Comparison of ENCODE assay signal across 15 cellular contexts in genomic region chr2:233462202-233462785, GRCh38.
DNase-seq lines count a peak whose midpoint lies in the region; ATAC-seq and TF ChIP-seq lines count a peak whose summit lies in the region.
"Had no signal": no experiment of that assay in that cellular context is flagged by ENCODE, and none has a peak within 500 bp of the region (broad histone marks: within the 10 kb centered on the region; RNA-seq: fewer than 3 reads in every experiment).

No MANE protein-coding gene starts in this region.

- H3K9me3 ChIP-seq in right cardiac atrium (ENCODE audit: control insufficient read depth, low read length) (no peaks in the 10 kb centered on the region), heart right ventricle (no peaks in the 10 kb centered on the region), sigmoid colon (no peaks in the 10 kb centered on the region)
- H3K9me3 ChIP-seq: Caco-2 had no signal

- no peaks in the 10 kb centered on the region for H3K4me1 ChIP-seq in right cardiac atrium (ENCODE audit: control insufficient read depth, insufficient read depth, low read length)
- H3K4me1 ChIP-seq in heart right ventricle: no peaks in the 10 kb centered on the region
- no peaks in the 10 kb centered on the region for H3K4me1 ChIP-seq in sigmoid colon
- H3K4me1 ChIP-seq: Caco-2 had no signal

- no peak overlapping the region for H3K4me3 Mint-ChIP-seq in nephron progenitor cell
- H3K4me3 Mint-ChIP-seq: CD4-positive, CD25-positive, alpha-beta regulatory T cell had no signal

- no peak for TF ChIP-seq EP300 in sigmoid colon (IDR thresholded peaks at IDR 0.05)

- H3K4me3 ChIP-seq in right cardiac atrium (ENCODE audit: low read length) (no peak overlapping the region), heart right ventricle (no peak overlapping the region), sigmoid colon (no peak overlapping the region)

- ATAC-seq in right cardiac atrium (no peak), heart right ventricle (no peak), HG02885 (IDR thresholded peaks at IDR 0.05; ENCODE audit: poor library complexity, unreplicated experiment) (no peak)

- H3K27me3 ChIP-seq in right cardiac atrium (ENCODE audit: control insufficient read depth, insufficient read depth): no peaks in the 10 kb centered on the region
- no peaks in the 10 kb centered on the region for H3K27me3 ChIP-seq in heart right ventricle
- H3K27me3 ChIP-seq in sigmoid colon: no peaks in the 10 kb centered on the region

- intact Hi-C loops in right cardiac atrium (cut with DNase I) (no loop called here), heart right ventricle (cut with DNase I) (no loop called here), sigmoid colon (cut with DNase I) (no loop called here)

- peaks cover 3% of the 10 kb centered on the region for H3K27me3 Mint-ChIP-seq in nephron progenitor cell (ENCODE audit: low read depth, poor library complexity)
- H3K27me3 Mint-ChIP-seq: CD4-positive, CD25-positive, alpha-beta regulatory T cell had no signal

- H3K27ac ChIP-seq in right cardiac atrium (ENCODE audit: low read length) (no peak overlapping the region), heart right ventricle (no peak overlapping the region), sigmoid colon (no peak overlapping the region)

- peaks cover 5 to 99% (median 86%) of the 10 kb centered on the region in 9 donors for H3K36me3 ChIP-seq in heart right ventricle
- peaks cover 24 to 100% (median 57%) of the 10 kb centered on the region in 4 donors for H3K36me3 ChIP-seq in sigmoid colon

- H3K36me3 Mint-ChIP-seq in nephron progenitor cell (ENCODE audit: low read depth): peaks cover 60% of the 10 kb centered on the region

- TF ChIP-seq CTCF in heart right ventricle (IDR thresholded peaks at IDR 0.05) (no peak), nephron progenitor cell (IDR thresholded peaks at IDR 0.05) (no peak), sigmoid colon (IDR thresholded peaks at IDR 0.05) (no peak)

- H3K4me1 Mint-ChIP-seq in nephron progenitor cell: no peaks in the 10 kb centered on the region

- DNase-seq in right cardiac atrium: peak in 2 of 3 donors; percentile 38 to 57
- DNase-seq in heart right ventricle: no peak
- peak; percentile 71 for DNase-seq in cerebellum (ENCODE audit: low spot score)
- no peak for DNase-seq in nephron progenitor cell
- DNase-seq in HuH-7 (ENCODE audit: low spot score): no peak
- DNase-seq in sigmoid colon: no peak
- DNase-seq in AG08395 (ENCODE audit: low spot score): no peak
- DNase-seq: Caco-2; CD4-positive, CD25-positive, alpha-beta regulatory T cell; DMS153; H7; NCI-H187 treated with DMSO at 0.1 percent for 48 hours; NCI-H69; OCI-M1 had no signal

- H3K27ac Mint-ChIP-seq in nephron progenitor cell: peak overlapping the region; percentile 54

- no peak for TF ChIP-seq POLR2A in sigmoid colon (IDR thresholded peaks at IDR 0.05)

- WGBS in right cardiac atrium: 93% methylated on average over 25 of the region's 25 CpGs
- WGBS in heart right ventricle, 2 donors: 93 to 95% methylated on average over 25 of the region's 25 CpGs
- WGBS in sigmoid colon, 2 donors: 96 to 97% methylated on average over 25 of the region's 25 CpGs

- no peaks in the 10 kb centered on the region for H3K9me3 Mint-ChIP-seq in nephron progenitor cell
- H3K9me3 Mint-ChIP-seq: CD4-positive, CD25-positive, alpha-beta regulatory T cell had no signal

Comparison
In these comparisons a context has a peak if more than half of its experiments do, and no peak if none do; other contexts are left out.
1. DNase-seq: peak in right cardiac atrium (2 of 3) and cerebellum (single experiment); none in heart right ventricle (0 of 2), nephron progenitor cell (single experiment), HuH-7 (single experiment), sigmoid colon (single experiment) and AG08395 (single experiment).